ENCODE assay signal across 8 cellular contexts in the genomic region with DNA sequence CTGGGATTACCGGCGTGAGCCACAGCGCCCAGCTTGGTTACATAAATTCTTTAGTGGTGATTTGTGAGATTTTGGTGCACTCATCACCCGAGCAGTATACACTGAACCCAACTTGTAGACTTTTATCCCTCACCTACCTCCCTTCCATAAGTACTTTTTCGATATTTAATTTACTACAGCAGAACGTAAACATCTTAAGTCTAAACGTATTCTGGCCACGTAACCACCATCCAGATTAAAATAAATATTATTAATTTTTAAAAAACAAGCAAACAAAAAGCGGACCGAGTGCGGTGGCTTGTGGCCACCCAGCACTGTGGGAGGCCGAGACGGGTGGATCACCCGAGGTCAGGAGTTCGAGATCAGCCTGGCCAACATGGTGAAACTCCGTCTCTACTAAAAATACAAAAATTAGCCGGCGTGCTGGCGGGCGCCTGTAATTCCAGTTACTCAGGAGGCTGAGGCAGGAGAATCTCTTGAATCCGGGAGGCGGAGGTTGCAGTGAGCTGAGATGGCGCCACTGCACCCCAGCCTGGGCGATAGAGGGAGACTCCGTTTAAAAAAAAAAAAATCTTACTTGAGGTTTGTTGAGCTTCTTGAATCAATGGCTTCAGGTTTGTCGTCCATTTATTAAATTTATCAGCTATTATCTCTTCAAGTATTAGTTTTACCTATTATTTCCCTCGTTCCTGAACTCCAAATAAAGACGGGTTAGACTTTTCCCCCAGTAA. TPM values are rescaled to one million over a fixed set of nuclear protein-coding genes. Genes with fewer than 3 reads are reported as not detected.
DNase-seq lines count a peak whose midpoint lies in the region; ATAC-seq and TF ChIP-seq lines count a peak whose summit lies in the region.
"Not testable (repeated sequence)": the region's sequence is repeated elsewhere in the genome, so short reads cannot be mapped to it uniquely, and the experiment has no call there.

No MANE protein-coding gene starts in this region.

- DNase-seq in AG09309 (ENCODE audit: low read depth); choroid plexus epithelial cell (ENCODE audit: low read depth): not testable (repeated sequence)
- DNase-seq in NOMO-1 (lab: John Stamatoyannopoulos, UW; ENCODE audit: unreplicated experiment in 2 of 2) (peak; percentile 33 to 52), left lung (peak; percentile 53 to 70), spleen (peak; percentile 84)
- peak; percentile 85 for DNase-seq in activated CD4-positive, alpha-beta T cell treated with anti-CD3 and anti-CD28 coated beads, Interleukin-2, amount 10 ng/mL, durations not matched to agents 24 days and 14 days

- intact Hi-C loops in activated CD4-positive, alpha-beta T cell treated with anti-CD3 and anti-CD28 coated beads, Interleukin-2, amount 10 ng/mL, durations not matched to agents 24 days and 14 days (cut with micrococcal nuclease), result loop anchor here (1.0 to 2.0 kb wide), 8 partner anchors 13 to 315 kb away; a partner anchor contains a TSS
- intact Hi-C loops in left lung (cut with DNase I), result loop anchor here in 1 of 2 donors (10.0 kb wide), 1 partner anchor 73 kb away; no protein-coding TSS in a partner anchor
- intact Hi-C loops in spleen (cut with DNase I; ENCODE audit: low total_unique reads), result not testable (repeated sequence)

- peak; percentile 25 for ATAC-seq in GM19395 (IDR thresholded peaks at IDR 0.05; ENCODE audit: unreplicated experiment)
- ATAC-seq in HG03520 (IDR thresholded peaks at IDR 0.05; ENCODE audit: unreplicated experiment), result peak; percentile 12
- peak; percentile 26 for ATAC-seq in left lung

- H3K36me3 ChIP-seq in left lung (peaks cover 0 to 27% of the 10 kb centered on the region in 2 donors), spleen (peaks cover 0 to 30% (median 26%) of the 10 kb centered on the region in 6 donors)

- not testable (repeated sequence) for H3K9me3 Mint-ChIP-seq in activated CD4-positive, alpha-beta T cell treated with anti-CD3 and anti-CD28 coated beads, Interleukin-2, amount 10 ng/mL, durations not matched to agents 24 days and 14 days

- peaks cover 36% of the 10 kb centered on the region for H3K36me3 Mint-ChIP-seq in activated CD4-positive, alpha-beta T cell treated with anti-CD3 and anti-CD28 coated beads, Interleukin-2, amount 10 ng/mL, durations not matched to agents 24 days and 14 days (ENCODE audit: low read depth)

- peaks cover 9 to 37% of the 10 kb centered on the region in 2 donors for H3K4me1 ChIP-seq in left lung
- H3K4me1 ChIP-seq in spleen, result peaks cover 15 to 42% (median 34%) of the 10 kb centered on the region in 6 donors

- not testable (repeated sequence) for TF ChIP-seq POLR2A in spleen (IDR thresholded peaks at IDR 0.05)

- TF ChIP-seq CTCF in AG09309 (IDR thresholded peaks at IDR 0.05; ENCODE audit: control insufficient read depth, insufficient read depth, low read depth, low read length, missing control alignments) (peak; percentile 2), choroid plexus epithelial cell (conservative IDR thresholded peaks at IDR 0.05; ENCODE audit: low read depth, low read length) (peak; percentile 7), spleen (IDR thresholded peaks at IDR 0.05 in 8 of 11, conservative IDR thresholded peaks at IDR 0.05 in 3 of 11) (peak in 2 of 11 experiments; percentile 8 to 20)
- TF ChIP-seq CTCF in left lung (IDR thresholded peaks at IDR 0.05), result not testable (repeated sequence)

- peak overlapping the region; percentile 85 for H3K27ac Mint-ChIP-seq in activated CD4-positive, alpha-beta T cell treated with anti-CD3 and anti-CD28 coated beads, Interleukin-2, amount 10 ng/mL, durations not matched to agents 24 days and 14 days

- H3K4me3 Mint-ChIP-seq in activated CD4-positive, alpha-beta T cell treated with anti-CD3 and anti-CD28 coated beads, Interleukin-2, amount 10 ng/mL, durations not matched to agents 24 days and 14 days, result not testable (repeated sequence)

- H3K27ac ChIP-seq in left lung (peak overlapping the region; percentile 89 to 92), spleen (peak overlapping the region; percentile 82 to 94 (median 90))

- H3K4me1 Mint-ChIP-seq in activated CD4-positive, alpha-beta T cell treated with anti-CD3 and anti-CD28 coated beads, Interleukin-2, amount 10 ng/mL, durations not matched to agents 24 days and 14 days, result peaks cover 26% of the 10 kb centered on the region

- WGBS in spleen, 5 donors, result 7 to 10% (median 8%) methylated on average over 28 of the region's 28 CpGs

- H3K4me3 ChIP-seq in AG09309 (ENCODE audit: control insufficient read depth, low read depth, low read length) (peak overlapping the region; percentile 39), choroid plexus epithelial cell (ENCODE audit: low read depth, low read length) (peak overlapping the region; percentile 56), left lung (peak overlapping the region; percentile 45 to 91), spleen (peak overlapping the region; percentile 38 to 85 (median 76))

- H3K27me3 Mint-ChIP-seq in activated CD4-positive, alpha-beta T cell treated with anti-CD3 and anti-CD28 coated beads, Interleukin-2, amount 10 ng/mL, durations not matched to agents 24 days and 14 days, result not testable (repeated sequence)

- not testable (repeated sequence) for H3K9me3 ChIP-seq in left lung, spleen

- H3K27me3 ChIP-seq in left lung; spleen (replicated peaks in 1 of 7): not testable (repeated sequence)

RNA-seq across cellular contexts. Expression of a gene that starts 1.0 kb away (rescaled TPM):
- total RNA-seq in activated CD4-positive, alpha-beta T cell treated with anti-CD3 and anti-CD28 coated beads, Interleukin-2, amount 10 ng/mL, durations not matched to agents 24 days and 14 days, result 377 and 390 TPM in 2 replicates
- total RNA-seq in left lung, result 100 to 1,000 TPM; 104 to 117 TPM
- total RNA-seq in spleen, result 100 to 1,000 TPM in 1 of 7 donors, 10 to 100 TPM in 6; 80.9 to 105 (median 85.0) TPM
- polyA plus RNA-seq in spleen, result 10 to 100 TPM; 54.9 to 90.3 (median 82.4) TPM

RNA-seq across cellular contexts. Expression of a gene that starts 6.7 kb away (rescaled TPM):
- 0.05 and 0.09 TPM in 2 replicates for total RNA-seq in activated CD4-positive, alpha-beta T cell treated with anti-CD3 and anti-CD28 coated beads, Interleukin-2, amount 10 ng/mL, durations not matched to agents 24 days and 14 days
- total RNA-seq in left lung (10 to 100 TPM; 26.9 to 45.2 TPM), spleen (1 to 10 TPM in 6 of 7 donors, under 1 TPM in 1; 0.83 to 5.1 (median 2.5) TPM)
- polyA plus RNA-seq in spleen, result 1 to 10 TPM; 2.1 to 3.6 (median 3.4) TPM

RNA-seq across cellular contexts. Expression of a gene that starts 13.3 kb away (rescaled TPM):
- 28.6 and 31.6 TPM in 2 replicates for total RNA-seq in activated CD4-positive, alpha-beta T cell treated with anti-CD3 and anti-CD28 coated beads, Interleukin-2, amount 10 ng/mL, durations not matched to agents 24 days and 14 days
- total RNA-seq in left lung (10 to 100 TPM; 34.5 to 35.5 TPM), spleen (10 to 100 TPM; 26.3 to 60.7 (median 33.5) TPM)
- polyA plus RNA-seq in spleen, result 10 to 100 TPM; 37.1 to 50.3 (median 44.9) TPM

RNA-seq across cellular contexts. Expression of a gene that starts 37.9 kb away (rescaled TPM):
- 110 and 114 TPM in 2 replicates for total RNA-seq in activated CD4-positive, alpha-beta T cell treated with anti-CD3 and anti-CD28 coated beads, Interleukin-2, amount 10 ng/mL, durations not matched to agents 24 days and 14 days
- total RNA-seq in left lung, result 10 to 100 TPM; 54.5 to 65.5 TPM
- 100 to 1,000 TPM in 2 of 7 donors, 10 to 100 TPM in 5; 70.7 to 108 (median 86.3) TPM for total RNA-seq in spleen
- 10 to 100 TPM; 58.1 to 84.1 (median 73.1) TPM for polyA plus RNA-seq in spleen

RNA-seq across cellular contexts. Expression of a gene that starts 43.6 kb away (rescaled TPM):
- total RNA-seq in activated CD4-positive, alpha-beta T cell treated with anti-CD3 and anti-CD28 coated beads, Interleukin-2, amount 10 ng/mL, durations not matched to agents 24 days and 14 days, result not detected in 2 replicates
- total RNA-seq in left lung, result 1 to 10 TPM in 1 of 2 donors, under 1 TPM in 1; 0.93 to 2.3 TPM
- total RNA-seq in spleen, result 1 to 10 TPM in 1 of 7 donors, not detected in 6; 2.6 TPM
- polyA plus RNA-seq in spleen, result 10 to 100 TPM in 1 of 3 donors, 1 to 10 TPM in 2; 1.7 to 39.7 (median 8.2) TPM

Comparison
In these comparisons a context has a peak if more than half of its experiments do, and no peak if none do; other contexts are left out.
1. RNA of a gene that starts 6.7 kb away (total RNA-seq): 26.9 to 45.2 TPM in left lung; 0.83 to 5.1 TPM in spleen and 0.05 to 0.09 TPM in activated CD4-positive, alpha-beta T cell treated with anti-CD3 and anti-CD28 coated beads, Interleukin-2, amount 10 ng/mL, durations not matched to agents 24 days and 14 days; every median in the first group is over 4 times any median in the second.
2. Peak in every context shown above with its lines, with median percentiles within 50 percentile points of each other: H3K4me3 ChIP-seq and ATAC-seq.